ENCODE assay signal across 8 cellular contexts in the genomic region with DNA sequence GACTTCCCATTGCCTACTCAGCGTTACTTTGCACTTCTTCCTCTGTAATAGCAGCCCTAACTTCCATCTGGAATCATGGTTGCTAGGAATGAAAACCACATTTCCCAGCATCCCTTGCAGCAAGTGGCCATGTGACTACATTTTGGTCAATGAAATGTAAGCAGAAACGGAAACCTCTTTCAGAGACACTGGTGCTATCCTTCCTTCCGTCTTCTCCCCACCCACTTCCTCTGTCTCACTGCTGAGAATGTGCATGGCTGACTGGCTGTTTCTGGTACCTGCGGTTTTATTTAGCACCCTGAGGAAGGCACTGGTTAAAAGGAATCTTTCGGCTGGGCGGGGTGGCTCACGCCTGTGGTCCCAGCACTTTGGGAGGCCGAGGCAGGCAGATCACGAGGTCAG.
DNase-seq lines count a peak whose midpoint lies in the region; ATAC-seq and TF ChIP-seq lines count a peak whose summit lies in the region.

No MANE protein-coding gene starts in this region.

- H3K9me3 ChIP-seq in DND-41 (ENCODE audit: insufficient read depth, low read length, severe bottlenecking) (no peaks in the 10 kb centered on the region), H9 (ENCODE audit: control insufficient read depth, low read depth, low read length) (no peaks in the 10 kb centered on the region), PC-3 (ENCODE audit: low read length) (no peaks in the 10 kb centered on the region), transverse colon (no peaks in the 10 kb centered on the region)

- H3K79me2 ChIP-seq in DND-41 (ENCODE audit: insufficient read depth, low read length) (no peaks in the 10 kb centered on the region), H9 (ENCODE audit: insufficient read depth, low read length) (no peaks in the 10 kb centered on the region), PC-3 (ENCODE audit: low read length) (no peaks in the 10 kb centered on the region)

- H3K27me3 Mint-ChIP-seq in H9 (ENCODE audit: low read depth), result peaks cover 29% of the 10 kb centered on the region

- H3T11ph ChIP-seq in H9 (ENCODE audit: low read length), result no peak overlapping the region

- no peak overlapping the region for H3K18ac ChIP-seq in H9 (ENCODE audit: insufficient read length, low read depth, low read length)

- H4K91ac ChIP-seq in H9 (ENCODE audit: insufficient read length, low read depth, low read length), result no peak overlapping the region

- H3K9ac ChIP-seq in DND-41 (ENCODE audit: low read depth, low read length) (no peak overlapping the region), H9 (ENCODE audit: extremely low read depth, insufficient read length, low read length) (no peak overlapping the region), PC-3 (ENCODE audit: low read length) (no peak overlapping the region)

- H3K4me1 ChIP-seq in DND-41 (ENCODE audit: insufficient read depth, low read length), result peaks cover 11% of the 10 kb centered on the region; the same call in 1 of the 2 replicates
- no peaks in the 10 kb centered on the region for H3K4me1 ChIP-seq in H9 (ENCODE audit: insufficient read depth, low read length)
- no peaks in the 10 kb centered on the region for H3K4me1 ChIP-seq in PC-3 (ENCODE audit: insufficient read depth, low read length)
- H3K4me1 ChIP-seq in transverse colon, result peaks cover 0 to 24% (median 11%) of the 10 kb centered on the region in 4 donors

- no peak overlapping the region; a peak in 1 of 7 replicates for H3K27ac Mint-ChIP-seq in H9

- H3K23me2 ChIP-seq in H9 (ENCODE audit: insufficient read length, low read depth, low read length, poor library complexity, severe bottlenecking), result no peaks in the 10 kb centered on the region

- H4K5ac ChIP-seq in H9 (ENCODE audit: insufficient read length, low read depth, low read length), result no peak overlapping the region

- H2BK15ac ChIP-seq in H9 (ENCODE audit: low read depth, low read length), result no peak overlapping the region

- H3K4me2 ChIP-seq in DND-41 (ENCODE audit: insufficient read depth, low read length), result no peak overlapping the region
- H3K4me2 ChIP-seq in H9 (ENCODE audit: insufficient read depth, insufficient read length, low read length), result no peak overlapping the region
- no peak overlapping the region for H3K4me2 ChIP-seq in PC-3 (ENCODE audit: low read length)

- no peak overlapping the region for H2BK120ac ChIP-seq in H9 (ENCODE audit: low read depth, low read length, poor library complexity, severe bottlenecking)

- no peak overlapping the region for H4K8ac ChIP-seq in H9 (replicated peaks; ENCODE audit: insufficient read length, low read depth, low read length)

- peaks cover 10 to 13% of the 10 kb centered on the region in 2 experiments for H3K4me1 Mint-ChIP-seq in H9

- no peak for TF ChIP-seq EP300 in transverse colon (IDR thresholded peaks at IDR 0.05; ENCODE audit: low read depth)

- POLR2A ChIA-PET in PC-3 (lab: Charles Lee; ENCODE audit: unreplicated experiment), result no interaction called here

- H3K9me3 Mint-ChIP-seq in H9, result no peaks in the 10 kb centered on the region; a peak in 1 of 5 replicates

- H2BK12ac ChIP-seq in H9 (ENCODE audit: insufficient read length, low read depth, low read length), result no peak overlapping the region

- TF ChIP-seq POLR2A in transverse colon (IDR thresholded peaks at IDR 0.05), result no peak

- peaks cover 4% of the 10 kb centered on the region for H3K27me3 ChIP-seq in DND-41 (ENCODE audit: insufficient read depth, low read length, poor library complexity)
- H3K27me3 ChIP-seq in H9 (ENCODE audit: insufficient read depth, low read length), result no peaks in the 10 kb centered on the region
- peaks cover 15% of the 10 kb centered on the region for H3K27me3 ChIP-seq in PC-3 (ENCODE audit: low read length)
- no peaks in the 10 kb centered on the region for H3K27me3 ChIP-seq in transverse colon

- TF ChIP-seq CTCF in DND-41 (IDR thresholded peaks at IDR 0.05; ENCODE audit: borderline replicate concordance, extremely low read depth, low read length, poor library complexity, severe bottlenecking) (no peak), H9 (conservative IDR thresholded peaks at IDR 0.05) (no peak), PC-3 (conservative IDR thresholded peaks at IDR 0.05; ENCODE audit: low read depth, low read length) (no peak), transverse colon (IDR thresholded peaks at IDR 0.05) (no peak)

- H3K14ac ChIP-seq in H9 (ENCODE audit: insufficient read depth, low read length), result no peak overlapping the region

- no peak overlapping the region for H2BK5ac ChIP-seq in H9 (ENCODE audit: insufficient read length, low read length)

- H3K36me3 Mint-ChIP-seq in H9 (ENCODE audit: insufficient read depth in 1 of 3, low read depth in 3 of 3), result peaks cover 0 to 3% (median 0%) of the 10 kb centered on the region in 3 experiments; a peak in 1 of 7 replicates

- in situ Hi-C loops in transverse colon (cut with MboI; ENCODE audit: low pct_ligation_motif_present in 1 of 4, low pct_unique_long_range_greater_than_20kb in 1 of 4, low sequenced_read_pairs in 3 of 4), result no loop called here

- BruUV-seq in PC-3 (replicated peaks; lab: Mats Ljungman, UMichigan), result no TSS peak

- H3K4me3 ChIP-seq in DND-41 (ENCODE audit: low read depth in 1 of 2, low read length in 2 of 2), result no peak overlapping the region
- H3K4me3 ChIP-seq in PC-3 (ENCODE audit: low read length), result no peak overlapping the region
- H3K4me3 ChIP-seq in transverse colon, result no peak overlapping the region

- CTCF ChIA-PET in PC-3 (lab: Charles Lee), result no interaction called here

- H2AFZ ChIP-seq in DND-41 (ENCODE audit: low read depth, low read length), result peak overlapping the region; percentile 36; the same call in 1 of the 2 replicates
- H2AFZ ChIP-seq in H9 (ENCODE audit: low read length), result no peak overlapping the region
- H2AFZ ChIP-seq in PC-3 (ENCODE audit: low read length), result no peak overlapping the region

- H3K4me3 Mint-ChIP-seq in H9, result no peak overlapping the region

- no peak overlapping the region for H2BK20ac ChIP-seq in H9 (ENCODE audit: low read depth, low read length, poor library complexity, severe bottlenecking)

- H4K20me1 ChIP-seq in DND-41 (ENCODE audit: insufficient read depth, low read length) (no peaks in the 10 kb centered on the region), H9 (ENCODE audit: control insufficient read depth, insufficient read depth, insufficient read length) (no peaks in the 10 kb centered on the region), PC-3 (ENCODE audit: low read length) (no peaks in the 10 kb centered on the region)

- ATAC-seq in DND-41 (ENCODE audit: insufficient read depth, low read depth), result peak; percentile 93
- no peak for ATAC-seq in PC-3
- peak; percentile 15 for ATAC-seq in left colon

- H3K27ac ChIP-seq in DND-41 (ENCODE audit: low read length) (no peak overlapping the region), H9 (ENCODE audit: insufficient read length, low read depth, low read length) (no peak overlapping the region), PC-3 (ENCODE audit: low read length) (no peak overlapping the region), transverse colon (no peak overlapping the region)

- DNase-seq in DND-41, result peak; percentile 78
- peak; percentile 59 for DNase-seq in H9
- peak; percentile 27 for DNase-seq in PC-3
- DNase-seq in activated T-cell treated with anti-CD3 and anti-CD28 coated beads for 4 hours, result peak; percentile 56
- peak in 1 of 2 donors; percentile 33 for DNase-seq in left colon
- peak; percentile 46 for DNase-seq in transverse colon
- no peak for DNase-seq in NCI-H1436 (lab: John Stamatoyannopoulos, UW)
- no peak for DNase-seq in glomerular visceral epithelial cell (ENCODE audit: extremely low spot score)

- H3K36me3 ChIP-seq in DND-41 (ENCODE audit: insufficient read depth, low read length), result no peaks in the 10 kb centered on the region
- no peaks in the 10 kb centered on the region for H3K36me3 ChIP-seq in PC-3 (ENCODE audit: low read depth, low read length)
- no peaks in the 10 kb centered on the region for H3K36me3 ChIP-seq in transverse colon

- no peak overlapping the region for H3K4ac ChIP-seq in H9 (ENCODE audit: low read depth, low read length)

- H3K23ac ChIP-seq in H9 (ENCODE audit: insufficient read length, low read depth, low read length), result no peak overlapping the region

- H3F3A ChIP-seq in PC-3 (ENCODE audit: low read length, unreplicated experiment), result no peaks in the 10 kb centered on the region

- H3K79me1 ChIP-seq in H9 (ENCODE audit: insufficient read depth, low read depth, low read length, poor library complexity, severe bottlenecking), result no peaks in the 10 kb centered on the region

- no CpG with 5 or more reads among the region's 9 CpGs for WGBS in H9 (ENCODE audit: extremely low coverage, insufficient read length, low lambda C conversion rate)
- WGBS in transverse colon (ENCODE audit: low coverage in 1 of 2), 2 donors, result 50 to 80% methylated on average over 2 to 9 of the region's 9 CpGs

- no peaks in the 10 kb centered on the region for H3K9me2 ChIP-seq in PC-3 (replicated peaks; ENCODE audit: low read length)

- H3K56ac ChIP-seq in H9 (ENCODE audit: insufficient read length, low read depth, low read length), result no peak overlapping the region

- intact Hi-C loops in PC-3 (cut with micrococcal nuclease), result no loop called here
- intact Hi-C loops in left colon (cut with DNase I, micrococcal nuclease), result no loop called here
- intact Hi-C loops in transverse colon (cut with DNase I; ENCODE audit: low total_unique reads), result no loop called here

- H2AK5ac ChIP-seq in H9 (ENCODE audit: insufficient read length, low read length), result no peak overlapping the region

Comparison
In these comparisons a context has a peak if more than half of its experiments do, and no peak if none do; other contexts are left out.
1. DNase-seq: peak in DND-41 (single experiment), H9 (single experiment), PC-3 (single experiment), activated T-cell treated with anti-CD3 and anti-CD28 coated beads for 4 hours (single experiment) and transverse colon (single experiment); none in NCI-H1436 (single experiment) and glomerular visceral epithelial cell (single experiment).